In genomic region chr6:156889986-156890385, GRCh38 we compare ENCODE assay signal across 2 cellular contexts.
TF ChIP-seq lines count a peak whose summit lies in the region.

No MANE protein-coding gene starts in this region.

TF ChIP-seq in liver, 16 proteins besides CTCF, POLR2A, EP300 and RAD21 (continued from another document):
- TF ChIP-seq REST (IDR thresholded peaks at IDR 0.05) (no peak), MAX (IDR thresholded peaks at IDR 0.05) (no peak), EGR1 (IDR thresholded peaks at IDR 0.05; ENCODE audit: low read depth in 2 of 2) (no peak), HNF4A (conservative IDR thresholded peaks at IDR 0.05) (no peak), SP1 (IDR thresholded peaks at IDR 0.05) (no peak), YY1 (IDR thresholded peaks at IDR 0.05) (no peak), NR2F2 (IDR thresholded peaks at IDR 0.05) (no peak), FOXA2 (IDR thresholded peaks at IDR 0.05) (no peak)

TF ChIP-seq in HepG2, 621 proteins besides CTCF, POLR2A, EP300 and RAD21 (continued from another document):
- no peak for TF ChIP-seq ZNF512B (CRISPR knock-in tag; IDR thresholded peaks at IDR 0.05; ENCODE audit: borderline replicate concordance)
- no peak for TF ChIP-seq HOXD1 (CRISPR knock-in tag; IDR thresholded peaks at IDR 0.05)
- TF ChIP-seq FOSL1 (CRISPR knock-in tag; IDR thresholded peaks at IDR 0.05; ENCODE audit: borderline replicate concordance): no peak
- no peak for TF ChIP-seq KDM3A (CRISPR knock-in tag; IDR thresholded peaks at IDR 0.05; ENCODE audit: low read depth)
- no peak for TF ChIP-seq ZKSCAN5 (CRISPR knock-in tag; IDR thresholded peaks at IDR 0.05)
- no peak for TF ChIP-seq ZNF878 (CRISPR knock-in tag; IDR thresholded peaks at IDR 0.05)
- TF ChIP-seq ZNF562 (CRISPR knock-in tag; IDR thresholded peaks at IDR 0.05; ENCODE audit: borderline replicate concordance): no peak
- no peak for TF ChIP-seq ZNF557 (CRISPR knock-in tag; IDR thresholded peaks at IDR 0.05)
- TF ChIP-seq ZHX2 (IDR thresholded peaks at IDR 0.05; ENCODE audit: low read depth): no peak
- TF ChIP-seq ZHX2 (CRISPR knock-in tag; IDR thresholded peaks at IDR 0.05; ENCODE audit: borderline replicate concordance): no peak
